21 cellular contexts compared by ENCODE assay signal in genomic region chr1:178665579-178665978, GRCh38. TPM values are rescaled to one million over a fixed set of nuclear protein-coding genes. Genes with fewer than 3 reads are reported as not detected.
DNase-seq lines count a peak whose midpoint lies in the region; ATAC-seq, FAIRE-seq and TF ChIP-seq lines count a peak whose summit lies in the region.
"Had no signal": no experiment of that assay in that cellular context is flagged by ENCODE, and none has a peak within 500 bp of the region (broad histone marks: within the 10 kb centered on the region; RNA-seq: fewer than 3 reads in every experiment).

No MANE protein-coding gene starts in this region.

- no peaks in the 10 kb centered on the region for H3K9me3 ChIP-seq in OCI-LY1 (ENCODE audit: low read length)
- H3K9me3 ChIP-seq in CD8-positive, alpha-beta memory T cell (ENCODE audit: low read length) = no peaks in the 10 kb centered on the region
- H3K9me3 ChIP-seq: A549, BLaER1 had no signal

- peak overlapping the region; percentile 52 for H3K27ac Mint-ChIP-seq in memory B cell
- H3K27ac Mint-ChIP-seq in CD8-positive, alpha-beta memory T cell = no peak overlapping the region
- H3K27ac Mint-ChIP-seq: CD14-positive monocyte; CD4-positive, alpha-beta memory T cell; H9 had no signal

- no peak overlapping the region for H2AFZ ChIP-seq in OCI-LY1 (ENCODE audit: low read length)

- POLR2A ChIA-PET in CD8-positive, alpha-beta memory T cell (lab: Charles Lee) = no interaction called here

- no peak overlapping the region for H3K4me2 ChIP-seq in OCI-LY1 (ENCODE audit: low read length)
- H3K4me2 ChIP-seq: A549, BLaER1 had no signal

- no peak overlapping the region for H3K4me3 Mint-ChIP-seq in memory B cell
- no peak overlapping the region for H3K4me3 Mint-ChIP-seq in CD8-positive, alpha-beta memory T cell
- H3K4me3 Mint-ChIP-seq: CD14-positive monocyte; CD4-positive, alpha-beta memory T cell; H9 had no signal

- H3K36me3 ChIP-seq in OCI-LY1 (ENCODE audit: insufficient read depth, low read length) = peaks cover 32% of the 10 kb centered on the region
- no peaks in the 10 kb centered on the region for H3K36me3 ChIP-seq in CD8-positive, alpha-beta memory T cell (ENCODE audit: insufficient read depth, low read length)
- H3K36me3 ChIP-seq: BLaER1 had no signal

- H3F3A ChIP-seq in OCI-LY1 (ENCODE audit: insufficient read depth, low read length) = no peaks in the 10 kb centered on the region

- FAIRE-seq in D721Med (lab: Jason Lieb, UNC) = peak; percentile 95
- FAIRE-seq in GM19239 (lab: Jason Lieb, UNC) = peak; percentile 33
- FAIRE-seq: A549, H1 had no signal

- no peak overlapping the region for H3K9ac ChIP-seq in OCI-LY1 (ENCODE audit: low read length)
- H3K9ac ChIP-seq: BLaER1 had no signal

- H3K9me2 ChIP-seq in OCI-LY1 (ENCODE audit: low read depth, low read length) = no peaks in the 10 kb centered on the region

- H3K27ac ChIP-seq in OCI-LY1 (ENCODE audit: low read depth, low read length, poor library complexity, severe bottlenecking) = peak overlapping the region; percentile 86
- H3K27ac ChIP-seq in CD8-positive, alpha-beta memory T cell (ENCODE audit: low read depth, low read length) = no peak overlapping the region
- H3K27ac ChIP-seq: A549, BLaER1 had no signal

- no peaks in the 10 kb centered on the region for H3K9me3 Mint-ChIP-seq in memory B cell
- peaks cover 0 to 2% (median 0%) of the 10 kb centered on the region in 5 donors for H3K9me3 Mint-ChIP-seq in CD8-positive, alpha-beta memory T cell
- H3K9me3 Mint-ChIP-seq: H9 had no signal

- ATAC-seq in memory B cell (ENCODE audit: low read depth) = no peak
- ATAC-seq in HG03135 (IDR thresholded peaks at IDR 0.05; ENCODE audit: unreplicated experiment) = no peak
- ATAC-seq: A549 had no signal

- peaks cover 68% of the 10 kb centered on the region for H3K4me1 ChIP-seq in OCI-LY1 (ENCODE audit: insufficient read depth, low read length, severe bottlenecking)
- no peaks in the 10 kb centered on the region for H3K4me1 ChIP-seq in CD8-positive, alpha-beta memory T cell (ENCODE audit: insufficient read depth, low read length)
- H3K4me1 ChIP-seq: A549 had no signal

- no peak overlapping the region for H3K4me3 ChIP-seq in OCI-LY1 (ENCODE audit: low read depth, low read length, poor library complexity, severe bottlenecking)
- no peak overlapping the region for H3K4me3 ChIP-seq in CD8-positive, alpha-beta memory T cell (ENCODE audit: low read length)
- H3K4me3 ChIP-seq: A549, BLaER1 had no signal

- CTCF ChIA-PET in CD8-positive, alpha-beta memory T cell (lab: Charles Lee) = no interaction called here

- H3K27me3 ChIP-seq in OCI-LY1 (ENCODE audit: insufficient read depth, low read length) = no peaks in the 10 kb centered on the region
- H3K27me3 ChIP-seq in CD8-positive, alpha-beta memory T cell (ENCODE audit: insufficient read depth, low read length, poor library complexity, severe bottlenecking) = no peaks in the 10 kb centered on the region
- H3K27me3 ChIP-seq: BLaER1 had no signal

- peaks cover 4% of the 10 kb centered on the region for H3K36me3 Mint-ChIP-seq in memory B cell
- no peaks in the 10 kb centered on the region for H3K36me3 Mint-ChIP-seq in CD8-positive, alpha-beta memory T cell
- H3K36me3 Mint-ChIP-seq: CD14-positive monocyte; CD4-positive, alpha-beta memory T cell had no signal

- no peaks in the 10 kb centered on the region for H3K27me3 Mint-ChIP-seq in memory B cell
- H3K27me3 Mint-ChIP-seq in CD8-positive, alpha-beta memory T cell = peaks cover 4 to 20% of the 10 kb centered on the region in 2 donors

- TF ChIP-seq CTCF in D721Med (IDR thresholded peaks at IDR 0.05; ENCODE audit: insufficient read depth, missing control alignments) (no peak), OCI-LY1 (IDR thresholded peaks at IDR 0.05; ENCODE audit: low read length) (no peak)

- peaks cover 31% of the 10 kb centered on the region for H3K4me1 Mint-ChIP-seq in memory B cell
- H3K4me1 Mint-ChIP-seq in CD8-positive, alpha-beta memory T cell = no peaks in the 10 kb centered on the region
- H3K4me1 Mint-ChIP-seq: CD4-positive, alpha-beta memory T cell had no signal

- no peaks in the 10 kb centered on the region for H4K20me1 ChIP-seq in OCI-LY1 (ENCODE audit: insufficient read depth, low read length)
- H4K20me1 ChIP-seq: BLaER1 had no signal

- H3K79me2 ChIP-seq in OCI-LY1 (ENCODE audit: insufficient read depth, low read length) = peaks cover 40% of the 10 kb centered on the region

- no peak for DNase-seq in D721Med (ENCODE audit: insufficient read length, low spot score)
- no peak for DNase-seq in GM19239 (ENCODE audit: insufficient read length, low spot score)
- no peak for DNase-seq in memory B cell (ENCODE audit: low spot score in 2 of 2)
- no peak for DNase-seq in CD8-positive, alpha-beta memory T cell
- no peak for DNase-seq in amygdala (lab: John Stamatoyannopoulos, UW)
- no peak for DNase-seq in activated effector memory CD4-positive, alpha-beta T cell treated with anti-CD3 and anti-CD28 coated beads, Interleukin-2, amount 50 U/mL, for 16 hours
- DNase-seq: AML-193; CD4-positive, alpha-beta memory T cell; COR-L47; DMS153; DMS79; GDM1; H9; Kasumi-1; KBM-7 had no signal

RNA-seq across cellular contexts. Expression of gene RALGPS2, which starts 59.5 kb away (rescaled TPM):
- total RNA-seq in CD8-positive, alpha-beta memory T cell = 1 to 10 TPM; 1.8 to 2.1 TPM
- polyA plus RNA-seq in CD8-positive, alpha-beta memory T cell = 4.1 TPM
